ENCODE assay signal across 1 cellular context in the genomic region with DNA sequence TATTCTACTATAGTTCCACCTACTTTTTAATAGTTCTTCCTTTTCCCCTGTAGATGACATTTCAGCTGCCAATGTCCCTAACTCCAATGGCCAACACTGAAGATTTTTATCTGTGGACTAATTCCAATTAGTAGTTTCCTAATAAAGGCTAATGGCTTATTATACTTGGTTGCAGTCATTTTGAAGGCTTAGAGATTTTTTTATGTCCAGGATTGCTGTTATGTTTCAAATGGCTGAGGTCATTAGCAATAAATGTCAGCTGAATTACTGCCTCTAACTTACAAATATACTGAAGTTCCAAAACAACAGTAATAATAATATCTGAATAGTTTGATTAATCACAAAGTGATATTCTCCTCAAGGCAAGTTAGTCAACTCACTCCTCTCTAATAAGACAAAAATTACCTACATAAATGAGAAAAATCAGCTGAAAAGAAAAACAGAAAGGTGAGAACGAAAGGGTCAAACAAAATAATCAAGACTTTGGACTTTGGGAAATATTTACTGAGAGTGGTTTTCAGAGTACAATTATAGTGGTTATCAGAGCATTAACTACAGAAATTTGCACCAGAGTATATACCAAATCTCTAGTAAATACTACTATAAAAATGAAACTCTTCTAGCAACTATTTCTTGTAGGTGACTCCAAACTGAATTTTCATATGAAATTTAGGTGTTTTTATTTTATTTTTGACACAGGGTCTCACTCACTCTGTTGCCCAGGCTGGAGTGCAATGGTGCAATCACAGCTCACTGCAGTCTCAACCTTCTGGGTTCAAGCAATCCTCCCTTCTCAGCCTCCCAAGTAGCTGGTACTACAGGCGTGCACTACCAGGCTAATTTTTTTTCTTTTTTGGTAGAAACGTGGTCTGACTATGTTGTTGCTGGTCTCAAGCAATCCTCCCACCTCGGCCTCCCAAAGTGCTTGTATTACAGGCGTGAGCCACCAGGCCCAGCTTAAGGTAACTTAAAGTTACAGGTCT.
TF ChIP-seq lines count a peak whose summit lies in the region.

No MANE protein-coding gene starts in this region.

TF ChIP-seq in liver, 16 proteins besides CTCF, POLR2A, EP300 and RAD21 (continued from another document):
- peak; percentile 52 for TF ChIP-seq HNF4G (IDR thresholded peaks at IDR 0.05)
- TF ChIP-seq JUND (IDR thresholded peaks at IDR 0.05) = no peak
- TF ChIP-seq HNF4A (conservative IDR thresholded peaks at IDR 0.05) = peak; percentile 88 to 89
- TF ChIP-seq, protein P1, sequence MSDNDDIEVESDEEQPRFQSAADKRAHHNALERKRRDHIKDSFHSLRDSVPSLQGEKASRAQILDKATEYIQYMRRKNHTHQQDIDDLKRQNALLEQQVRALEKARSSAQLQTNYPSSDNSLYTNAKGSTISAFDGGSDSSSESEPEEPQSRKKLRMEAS (IDR thresholded peaks at IDR 0.05) = no peak
- TF ChIP-seq SP1 (IDR thresholded peaks at IDR 0.05) = peak; percentile 69
- TF ChIP-seq NR2F2 (IDR thresholded peaks at IDR 0.05) = peak; percentile 15
- TF ChIP-seq GABPA (IDR thresholded peaks at IDR 0.05 in 1 of 2, conservative IDR thresholded peaks at IDR 0.05 in 1 of 2) = peak in 1 of 2 donors; percentile 8
- TF ChIP-seq, protein P2, sequence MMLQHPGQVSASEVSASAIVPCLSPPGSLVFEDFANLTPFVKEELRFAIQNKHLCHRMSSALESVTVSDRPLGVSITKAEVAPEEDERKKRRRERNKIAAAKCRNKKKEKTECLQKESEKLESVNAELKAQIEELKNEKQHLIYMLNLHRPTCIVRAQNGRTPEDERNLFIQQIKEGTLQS (IDR thresholded peaks at IDR 0.05) = no peak
- TF ChIP-seq FOXA1 (IDR thresholded peaks at IDR 0.05) = no peak
- no peak for TF ChIP-seq EGR1 (IDR thresholded peaks at IDR 0.05; ENCODE audit: low read depth in 2 of 2)
- TF ChIP-seq ZBTB33 (IDR thresholded peaks at IDR 0.05) = peak; percentile 60
